ENCODE assay signal across 9 cellular contexts in genomic region chr1:221439008-221439733, GRCh38.
DNase-seq lines count a peak whose midpoint lies in the region; ATAC-seq and TF ChIP-seq lines count a peak whose summit lies in the region.
"Had no signal": no experiment of that assay in that cellular context is flagged by ENCODE, and none has a peak within 500 bp of the region (broad histone marks: within the 10 kb centered on the region; RNA-seq: fewer than 3 reads in every experiment).

No MANE protein-coding gene starts in this region.

- WGBS in SK-N-SH (ENCODE audit: low lambda C conversion rate): 27% methylated on average over 4 of the region's 4 CpGs
- WGBS in H9 (ENCODE audit: extremely low coverage, insufficient read length, low lambda C conversion rate): no CpG with 5 or more reads among the region's 4 CpGs

- H3K9me2 ChIP-seq in SK-N-SH: no peaks in the 10 kb centered on the region

- H2BK5ac ChIP-seq in H9 (ENCODE audit: insufficient read length, low read length): no peak overlapping the region

- ATAC-seq in GM18870 (IDR thresholded peaks at IDR 0.05; ENCODE audit: unreplicated experiment) (peak; percentile 81), HG03039 (IDR thresholded peaks at IDR 0.05; ENCODE audit: unreplicated experiment) (peak; percentile 85)

- CTCF ChIA-PET in SK-N-SH (lab: Yijun Ruan, JAX): interaction anchor here (0.9 to 2.4 kb wide), 3 partner anchors 39 to 1026 kb away, joined by 4 to 23 read pairs (median 5); no protein-coding TSS in a partner anchor

- H3K27me3 Mint-ChIP-seq in nephron (ENCODE audit: low read depth): peaks cover 14% of the 10 kb centered on the region
- H3K27me3 Mint-ChIP-seq in H9 (ENCODE audit: low read depth): no peaks in the 10 kb centered on the region

- H3K79me1 ChIP-seq in H9 (ENCODE audit: insufficient read depth, low read depth, low read length, poor library complexity, severe bottlenecking): no peaks in the 10 kb centered on the region

- no peak overlapping the region for H4K91ac ChIP-seq in H9 (ENCODE audit: insufficient read length, low read depth, low read length)

- H2BK15ac ChIP-seq in H9 (ENCODE audit: low read depth, low read length): no peak overlapping the region

- H3K9me3 Mint-ChIP-seq in nephron (no peaks in the 10 kb centered on the region), H9 (no peaks in the 10 kb centered on the region)

- H3K27me3 ChIP-seq in SK-N-SH (ENCODE audit: insufficient read depth): no peaks in the 10 kb centered on the region
- H3K27me3 ChIP-seq in H9 (ENCODE audit: insufficient read depth, low read length): no peaks in the 10 kb centered on the region
- H3K27me3 ChIP-seq: cardiac muscle cell had no signal

- H4K20me1 ChIP-seq in SK-N-SH (ENCODE audit: insufficient read depth) (no peaks in the 10 kb centered on the region), H9 (ENCODE audit: control insufficient read depth, insufficient read depth, insufficient read length) (no peaks in the 10 kb centered on the region)

- no peak overlapping the region for H2BK20ac ChIP-seq in H9 (ENCODE audit: low read depth, low read length, poor library complexity, severe bottlenecking)

- no peak overlapping the region for H2AK5ac ChIP-seq in H9 (ENCODE audit: insufficient read length, low read length)

- no peak overlapping the region for H3T11ph ChIP-seq in H9 (ENCODE audit: low read length)

- H3K18ac ChIP-seq in H9 (ENCODE audit: insufficient read length, low read depth, low read length): no peak overlapping the region

- no peak overlapping the region for H2AFZ ChIP-seq in SK-N-SH (ENCODE audit: low read depth)
- H2AFZ ChIP-seq in H9 (ENCODE audit: low read length): no peak overlapping the region

- no peak overlapping the region for H3K4ac ChIP-seq in H9 (ENCODE audit: low read depth, low read length)

- peak; percentile 18 to 86; a peak in 1 of 4 replicates for TF ChIP-seq EP300 in SK-N-SH (IDR thresholded peaks at IDR 0.05; ENCODE audit: borderline replicate concordance in 1 of 2, low read depth in 1 of 2, low read length in 1 of 2)

- POLR2A ChIA-PET in SK-N-SH (lab: Yijun Ruan, JAX): no interaction called here

- no peak overlapping the region for H3K23ac ChIP-seq in H9 (ENCODE audit: insufficient read length, low read depth, low read length)

- H3K4me1 Mint-ChIP-seq in nephron (peaks cover 27% of the 10 kb centered on the region), H9 (peaks cover 3 to 17% of the 10 kb centered on the region in 2 experiments; a peak in 3 of 4 replicates)

- H3K14ac ChIP-seq in H9 (ENCODE audit: insufficient read depth, low read length): no peak overlapping the region

- H3K4me1 ChIP-seq in SK-N-SH (ENCODE audit: control insufficient read depth in 1 of 2, insufficient read depth in 2 of 2, low read depth in 1 of 2, low read length in 1 of 2) (peaks cover 20 to 25% of the 10 kb centered on the region in 2 experiments; a peak in 3 of 4 replicates), H9 (ENCODE audit: insufficient read depth, low read length) (no peaks in the 10 kb centered on the region)

- peak overlapping the region; percentile 97 for H3K27ac ChIP-seq in SK-N-SH (ENCODE audit: low read depth in 2 of 2, low read length in 1 of 2)
- no peak overlapping the region for H3K27ac ChIP-seq in H9 (ENCODE audit: insufficient read length, low read depth, low read length)
- H3K27ac ChIP-seq: cardiac muscle cell had no signal

- no peak overlapping the region for H2BK120ac ChIP-seq in H9 (ENCODE audit: low read depth, low read length, poor library complexity, severe bottlenecking)

- H3K27ac Mint-ChIP-seq in nephron (peak overlapping the region in 2 of 3 experiments; percentile 25 to 30), H9 (peak overlapping the region in 1 of 3 experiments; percentile 35; a peak in 1 of 7 replicates)

- no peak for DNase-seq in SK-N-SH
- peak; percentile 95 for DNase-seq in amniotic epithelial cell (ENCODE audit: low read depth)
- no peak for DNase-seq in NCI-H2171 treated with DMSO at 0.1 percent for 48 hours (lab: John Stamatoyannopoulos, UW)
- DNase-seq in H9: no peak
- no peak for DNase-seq in pons (ENCODE audit: low spot score)

- H3K4me2 ChIP-seq in SK-N-SH: peak overlapping the region; percentile 50; the same call in 1 of the 2 replicates
- no peak overlapping the region for H3K4me2 ChIP-seq in H9 (ENCODE audit: insufficient read depth, insufficient read length, low read length)

- no peak overlapping the region for H4K5ac ChIP-seq in H9 (ENCODE audit: insufficient read length, low read depth, low read length)

- TF ChIP-seq RAD21 in SK-N-SH (IDR thresholded peaks at IDR 0.05; ENCODE audit: low read length): no peak

- H3K36me3 Mint-ChIP-seq in nephron (ENCODE audit: low read depth) (no peaks in the 10 kb centered on the region), H9 (ENCODE audit: insufficient read depth in 1 of 3, low read depth in 3 of 3) (no peaks in the 10 kb centered on the region)

- H3K79me2 ChIP-seq in SK-N-SH (ENCODE audit: insufficient read depth): no peaks in the 10 kb centered on the region
- H3K79me2 ChIP-seq in H9 (ENCODE audit: insufficient read depth, low read length): no peaks in the 10 kb centered on the region

- TF ChIP-seq CTCF in SK-N-SH (IDR thresholded peaks at IDR 0.05): no peak
- no peak for TF ChIP-seq CTCF in nephron (IDR thresholded peaks at IDR 0.05; ENCODE audit: unreplicated experiment in 3 of 3)
- TF ChIP-seq CTCF in H9 (conservative IDR thresholded peaks at IDR 0.05): no peak

- peaks cover 38% of the 10 kb centered on the region for H3F3A ChIP-seq in SK-N-SH (replicated peaks; ENCODE audit: insufficient read depth)

- H3K9ac ChIP-seq in SK-N-SH (peak overlapping the region; percentile 67; the same call in 1 of the 2 replicates), H9 (ENCODE audit: extremely low read depth, insufficient read length, low read length) (no peak overlapping the region)

- no peak overlapping the region for H3K4me3 ChIP-seq in SK-N-SH (ENCODE audit: low read depth in 2 of 2, low read length in 1 of 2)
- H3K4me3 ChIP-seq: cardiac muscle cell had no signal

- no peaks in the 10 kb centered on the region for H3K36me3 ChIP-seq in SK-N-SH (replicated peaks in 1 of 2; ENCODE audit: control insufficient read depth in 1 of 2, insufficient read depth in 2 of 2, low read length in 1 of 2)
- H3K36me3 ChIP-seq: cardiac muscle cell had no signal

- H3K4me3 Mint-ChIP-seq in nephron (no peak overlapping the region), H9 (no peak overlapping the region)

- no peaks in the 10 kb centered on the region for H3K23me2 ChIP-seq in H9 (ENCODE audit: insufficient read length, low read depth, low read length, poor library complexity, severe bottlenecking)

- H4K8ac ChIP-seq in H9 (replicated peaks; ENCODE audit: insufficient read length, low read depth, low read length): no peak overlapping the region

- H3K9me3 ChIP-seq in SK-N-SH (no peaks in the 10 kb centered on the region), H9 (ENCODE audit: control insufficient read depth, low read depth, low read length) (no peaks in the 10 kb centered on the region)

- H3K56ac ChIP-seq in H9 (ENCODE audit: insufficient read length, low read depth, low read length): no peak overlapping the region

- H2BK12ac ChIP-seq in H9 (ENCODE audit: insufficient read length, low read depth, low read length): no peak overlapping the region

TF ChIP-seq in SK-N-SH, 30 proteins besides CTCF, POLR2A, EP300 and RAD21 (continues in another document):
- TF ChIP-seq POLR2AphosphoS5 (IDR thresholded peaks at IDR 0.05; ENCODE audit: low read depth, low read length) (peak; percentile 43; the same call in 1 of the 2 replicates), GABPA (IDR thresholded peaks at IDR 0.05; ENCODE audit: low read depth) (no peak), FOSL2 (IDR thresholded peaks at IDR 0.05; ENCODE audit: borderline replicate concordance, low read depth) (peak; percentile 97), RFX5 (IDR thresholded peaks at IDR 0.05; ENCODE audit: low read length) (no peak), YY1 (IDR thresholded peaks at IDR 0.05; ENCODE audit: low read depth) (no peak), TEAD4 (IDR thresholded peaks at IDR 0.05; ENCODE audit: borderline replicate concordance, insufficient read depth) (peak; percentile 52; the same call in 1 of the 2 replicates), SMC3 (IDR thresholded peaks at IDR 0.05; ENCODE audit: low read depth, low read length) (no peak; the same call in 1 of the 2 replicates), TCF12 (IDR thresholded peaks at IDR 0.05) (peak; percentile 97), MEF2A (IDR thresholded peaks at IDR 0.05; ENCODE audit: borderline replicate concordance, low read depth) (no peak), EZH2phosphoT487 (IDR thresholded peaks at IDR 0.05; ENCODE audit: borderline replicate concordance, low read depth) (no peak), RCOR1 (IDR thresholded peaks at IDR 0.05; ENCODE audit: low read length) (no peak)
- TF ChIP-seq, protein P1, sequence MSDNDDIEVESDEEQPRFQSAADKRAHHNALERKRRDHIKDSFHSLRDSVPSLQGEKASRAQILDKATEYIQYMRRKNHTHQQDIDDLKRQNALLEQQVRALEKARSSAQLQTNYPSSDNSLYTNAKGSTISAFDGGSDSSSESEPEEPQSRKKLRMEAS (IDR thresholded peaks at IDR 0.05; ENCODE audit: low read depth): peak; percentile 77
- TF ChIP-seq, protein P2, sequence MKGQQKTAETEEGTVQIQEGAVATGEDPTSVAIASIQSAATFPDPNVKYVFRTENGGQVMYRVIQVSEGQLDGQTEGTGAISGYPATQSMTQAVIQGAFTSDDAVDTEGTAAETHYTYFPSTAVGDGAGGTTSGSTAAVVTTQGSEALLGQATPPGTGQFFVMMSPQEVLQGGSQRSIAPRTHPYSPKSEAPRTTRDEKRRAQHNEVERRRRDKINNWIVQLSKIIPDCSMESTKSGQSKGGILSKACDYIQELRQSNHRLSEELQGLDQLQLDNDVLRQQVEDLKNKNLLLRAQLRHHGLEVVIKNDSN (IDR thresholded peaks at IDR 0.05; ENCODE audit: borderline replicate concordance, low read depth): no peak
- TF ChIP-seq, protein P3, sequence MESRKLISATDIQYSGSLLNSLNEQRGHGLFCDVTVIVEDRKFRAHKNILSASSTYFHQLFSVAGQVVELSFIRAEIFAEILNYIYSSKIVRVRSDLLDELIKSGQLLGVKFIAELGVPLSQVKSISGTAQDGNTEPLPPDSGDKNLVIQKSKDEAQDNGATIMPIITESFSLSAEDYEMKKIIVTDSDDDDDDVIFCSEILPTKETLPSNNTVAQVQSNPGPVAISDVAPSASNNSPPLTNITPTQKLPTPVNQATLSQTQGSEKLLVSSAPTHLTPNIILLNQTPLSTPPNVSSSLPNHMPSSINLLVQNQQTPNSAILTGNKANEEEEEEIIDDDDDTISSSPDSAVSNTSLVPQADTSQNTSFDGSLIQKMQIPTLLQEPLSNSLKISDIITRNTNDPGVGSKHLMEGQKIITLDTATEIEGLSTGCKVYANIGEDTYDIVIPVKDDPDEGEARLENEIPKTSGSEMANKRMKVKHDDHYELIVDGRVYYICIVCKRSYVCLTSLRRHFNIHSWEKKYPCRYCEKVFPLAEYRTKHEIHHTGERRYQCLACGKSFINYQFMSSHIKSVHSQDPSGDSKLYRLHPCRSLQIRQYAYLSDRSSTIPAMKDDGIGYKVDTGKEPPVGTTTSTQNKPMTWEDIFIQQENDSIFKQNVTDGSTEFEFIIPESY (IDR thresholded peaks at IDR 0.05; ENCODE audit: borderline replicate concordance, low read depth): no peak
